12 cellular contexts compared by ENCODE assay signal in the genomic region with DNA sequence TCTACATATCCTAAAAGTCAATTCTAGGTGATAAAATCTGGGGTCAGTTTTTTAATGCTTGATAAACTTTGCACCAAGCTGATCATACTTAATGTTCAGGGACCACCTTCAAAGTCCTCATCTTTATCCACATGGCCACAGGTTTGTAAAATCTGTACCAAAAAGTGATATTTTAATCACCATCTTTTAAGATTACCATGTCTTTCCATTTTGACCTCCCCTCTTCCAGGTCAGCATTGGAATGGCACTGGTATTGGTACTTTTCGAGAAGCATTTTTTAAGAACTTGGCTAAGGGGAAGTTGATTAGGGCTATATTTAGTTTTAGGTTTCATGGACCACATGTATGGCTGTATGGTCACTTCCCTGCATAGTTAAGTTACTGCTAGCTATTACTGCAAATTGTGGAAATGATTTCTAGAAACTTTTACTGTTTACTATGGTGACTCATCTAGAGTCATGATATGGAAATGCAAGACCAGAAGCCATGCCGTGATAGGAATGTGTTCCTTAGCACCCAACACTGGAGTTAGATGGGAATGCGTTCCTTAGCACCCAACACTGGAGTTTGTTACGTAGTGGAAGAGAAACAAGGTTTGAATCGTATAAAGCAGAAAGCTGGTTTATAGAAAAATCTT. TPM values are rescaled to one million over a fixed set of nuclear protein-coding genes. Genes with fewer than 3 reads are reported as not detected.
DNase-seq lines count a peak whose midpoint lies in the region; ATAC-seq and TF ChIP-seq lines count a peak whose summit lies in the region.
"Had no signal": no experiment of that assay in that cellular context is flagged by ENCODE, and none has a peak within 500 bp of the region (broad histone marks: within the 10 kb centered on the region; RNA-seq: fewer than 3 reads in every experiment).

No MANE protein-coding gene starts in this region.

- no peaks in the 10 kb centered on the region for H3K36me3 ChIP-seq in GM23248 (ENCODE audit: low read depth)
- no peaks in the 10 kb centered on the region for H3K36me3 ChIP-seq in PC-9 (ENCODE audit: low read depth)
- no peaks in the 10 kb centered on the region for H3K36me3 ChIP-seq in endodermal cell (ENCODE audit: control insufficient read depth, insufficient read depth, low read length)
- no peaks in the 10 kb centered on the region for H3K36me3 ChIP-seq in gastrocnemius medialis

- no peaks in the 10 kb centered on the region; the same call in 1 of the 2 replicates for H3F3A ChIP-seq in GM23248 (ENCODE audit: insufficient read depth)
- peaks cover 1% of the 10 kb centered on the region; the same call in 1 of the 2 replicates for H3F3A ChIP-seq in PC-9 (ENCODE audit: insufficient read depth, low read depth)

- DNase-seq in GM23248 (peak; percentile 79), PC-9 (peak; percentile 34 to 92), endodermal cell (peak; percentile 58), gastrocnemius medialis (no peak), HEK293T (ENCODE audit: extremely low spot score) (no peak)
- DNase-seq: activated CD4-positive, alpha-beta T cell treated with anti-CD3 and anti-CD28 coated beads, Interleukin-2, amount 50 U/mL, for 1 hour; left ventricle myocardium superior; NCI-H2081 had no signal

- H3K27ac ChIP-seq in GM23248 = no peak overlapping the region
- 0 out of 2 replicates have a peak overlapping the region, but pooled peaks have one; percentile 9 for H3K27ac ChIP-seq in PC-9
- H3K27ac ChIP-seq in endodermal cell (ENCODE audit: low read depth, low read length) = no peak overlapping the region
- peak overlapping the region in 3 of 4 donors; percentile 55 to 66 (median 61) for H3K27ac ChIP-seq in gastrocnemius medialis

- H3K27ac Mint-ChIP-seq in endodermal cell = no peak overlapping the region
- H3K27ac Mint-ChIP-seq: activated naive CD4-positive, alpha-beta T cell treated with anti-CD3 and anti-CD28 coated beads, Interleukin-2, amount 50 U/mL, for 24 hours had no signal

- in situ Hi-C loops in GM23248 (cut with MboI) = loop anchor here (10.0 kb wide), 1 partner anchor 154 kb away; no protein-coding TSS in a partner anchor
- in situ Hi-C loops in gastrocnemius medialis (cut with MboI; ENCODE audit: low sequenced_read_pairs in 4 of 4) = loop anchor here in 3 of 4 donors (5.0 to 10.0 kb wide), 3 partner anchors 157 to 244 kb away; no protein-coding TSS in a partner anchor

- no peaks in the 10 kb centered on the region for H3K27me3 Mint-ChIP-seq in endodermal cell (ENCODE audit: insufficient read depth)

- H3K9me3 Mint-ChIP-seq in endodermal cell = no peaks in the 10 kb centered on the region
- H3K9me3 Mint-ChIP-seq: activated naive CD4-positive, alpha-beta T cell treated with anti-CD3 and anti-CD28 coated beads, Interleukin-2, amount 50 U/mL, for 24 hours had no signal

- POLR2A ChIA-PET in PC-9 (lab: Charles Lee; ENCODE audit: unreplicated experiment) (interaction anchor here (0.6 kb wide), 3 partner anchors 80 to 112 kb away, joined by 4 to 6 read pairs (median 4); no protein-coding TSS in a partner anchor), HEK293T (lab: Yijun Ruan, JAX) (no interaction called here)

- no peak overlapping the region for H3K9ac ChIP-seq in GM23248
- no peak overlapping the region for H3K9ac ChIP-seq in endodermal cell (ENCODE audit: extremely low read depth, low read length, poor library complexity, severe bottlenecking)

- H3K9me2 ChIP-seq in GM23248 (ENCODE audit: insufficient read depth) (no peaks in the 10 kb centered on the region), PC-9 (ENCODE audit: insufficient read depth) (no peaks in the 10 kb centered on the region)

- H2AFZ ChIP-seq in GM23248 (no peak overlapping the region), PC-9 (no peak overlapping the region)

- H3K4me3 ChIP-seq in GM23248 (no peak overlapping the region), PC-9 (no peak overlapping the region), endodermal cell (ENCODE audit: low read length) (no peak overlapping the region), gastrocnemius medialis (no peak overlapping the region)

- intact Hi-C loops in PC-9 (cut with micrococcal nuclease; ENCODE audit: unreplicated experiment) = no loop called here
- intact Hi-C loops in gastrocnemius medialis (cut with DNase I; ENCODE audit: low total_unique reads) = no loop called here

- peak overlapping the region; percentile 32 for H3K4me2 ChIP-seq in GM23248 (ENCODE audit: unreplicated experiment)
- H3K4me2 ChIP-seq in PC-9 = peak overlapping the region; percentile 30

- H3K4me3 Mint-ChIP-seq in endodermal cell = no peak overlapping the region
- H3K4me3 Mint-ChIP-seq: activated naive CD4-positive, alpha-beta T cell treated with anti-CD3 and anti-CD28 coated beads, Interleukin-2, amount 50 U/mL, for 24 hours had no signal

- no peaks in the 10 kb centered on the region for H3K36me3 Mint-ChIP-seq in endodermal cell (ENCODE audit: low read depth)
- H3K36me3 Mint-ChIP-seq: activated naive CD4-positive, alpha-beta T cell treated with anti-CD3 and anti-CD28 coated beads, Interleukin-2, amount 50 U/mL, for 24 hours had no signal

- no peak for TF ChIP-seq POLR2A in gastrocnemius medialis (IDR thresholded peaks at IDR 0.05)

- no peaks in the 10 kb centered on the region for H4K20me1 ChIP-seq in GM23248 (ENCODE audit: insufficient read depth)
- H4K20me1 ChIP-seq in PC-9 (ENCODE audit: insufficient read depth) = no peaks in the 10 kb centered on the region

- TF ChIP-seq CTCF in PC-9 (conservative IDR thresholded peaks at IDR 0.05) (no peak), endodermal cell (conservative IDR thresholded peaks at IDR 0.05) (no peak), gastrocnemius medialis (IDR thresholded peaks at IDR 0.05 in 4 of 5, conservative IDR thresholded peaks at IDR 0.05 in 1 of 5) (no peak)

- 51 to 56% methylated on average over 5 of the region's 5 CpGs for WGBS in GM23248 (ENCODE audit: low coverage in 1 of 2, low lambda C conversion rate in 2 of 2, missing lambda C conversion rate in 2 of 2), 2 experiments
- 82 to 89% methylated on average over 4 to 5 of the region's 5 CpGs for WGBS in endodermal cell (ENCODE audit: insufficient coverage in 1 of 2, insufficient read length in 1 of 2), 2 experiments

- no peaks in the 10 kb centered on the region for H3K9me3 ChIP-seq in GM23248 (ENCODE audit: low read depth)
- H3K9me3 ChIP-seq in PC-9 (ENCODE audit: insufficient read depth, low read depth) = no peaks in the 10 kb centered on the region
- H3K9me3 ChIP-seq in endodermal cell (ENCODE audit: control insufficient read depth, low read length) = no peaks in the 10 kb centered on the region
- no peaks in the 10 kb centered on the region for H3K9me3 ChIP-seq in gastrocnemius medialis

- peaks cover 7% of the 10 kb centered on the region for H3K4me1 Mint-ChIP-seq in endodermal cell
- H3K4me1 Mint-ChIP-seq: activated naive CD4-positive, alpha-beta T cell treated with anti-CD3 and anti-CD28 coated beads, Interleukin-2, amount 50 U/mL, for 24 hours had no signal

- no peaks in the 10 kb centered on the region for H3K79me2 ChIP-seq in GM23248 (ENCODE audit: insufficient read depth)
- H3K79me2 ChIP-seq in PC-9 (ENCODE audit: low read depth) = no peaks in the 10 kb centered on the region

- H3K4me1 ChIP-seq in GM23248 (ENCODE audit: insufficient read depth) (peaks cover 11% of the 10 kb centered on the region), PC-9 (replicated peaks; ENCODE audit: insufficient read depth) (peaks cover 34% of the 10 kb centered on the region), endodermal cell (ENCODE audit: control insufficient read depth, insufficient read depth, low read length) (no peaks in the 10 kb centered on the region), gastrocnemius medialis (peaks cover 0 to 23% of the 10 kb centered on the region in 2 donors)

- CTCF ChIA-PET in PC-9 (lab: Charles Lee) (interaction anchor here (0.6 to 1.0 kb wide), 3 partner anchors 12 to 237 kb away, joined by 3 to 4 read pairs (median 3); no protein-coding TSS in a partner anchor), HEK293T (lab: Yijun Ruan, JAX) (interaction anchor here (0.7 kb wide), 1 partner anchor 77 kb away, joined by 3 read pairs; no protein-coding TSS in a partner anchor)

- H3K27me3 ChIP-seq in GM23248 (replicated peaks; ENCODE audit: insufficient read depth) = peaks cover 12% of the 10 kb centered on the region; the same call in 1 of the 2 replicates
- no peaks in the 10 kb centered on the region for H3K27me3 ChIP-seq in PC-9 (ENCODE audit: insufficient read depth, low read depth)
- no peaks in the 10 kb centered on the region for H3K27me3 ChIP-seq in endodermal cell (ENCODE audit: control insufficient read depth, insufficient read depth, low read length, poor library complexity, severe bottlenecking)
- no peaks in the 10 kb centered on the region for H3K27me3 ChIP-seq in gastrocnemius medialis

- ATAC-seq in gastrocnemius medialis (no peak), HG03135 (IDR thresholded peaks at IDR 0.05; ENCODE audit: unreplicated experiment) (no peak), HG03457 (IDR thresholded peaks at IDR 0.05; ENCODE audit: unreplicated experiment) (no peak), GM21390 (IDR thresholded peaks at IDR 0.05; ENCODE audit: unreplicated experiment) (no peak)
- ATAC-seq: left ventricle myocardium superior had no signal

- BruUV-seq in PC-9 (replicated peaks; lab: Mats Ljungman, UMichigan) = no TSS peak

TF ChIP-seq in HEK293T, 16 proteins besides CTCF, POLR2A, EP300 and RAD21 (continues in another document):
- no peak for TF ChIP-seq BHLHE40 (IDR thresholded peaks at IDR 0.05; ENCODE audit: borderline replicate concordance)
- TF ChIP-seq FOXA1 (IDR thresholded peaks at IDR 0.05) = no peak
- TF ChIP-seq, protein P1, sequence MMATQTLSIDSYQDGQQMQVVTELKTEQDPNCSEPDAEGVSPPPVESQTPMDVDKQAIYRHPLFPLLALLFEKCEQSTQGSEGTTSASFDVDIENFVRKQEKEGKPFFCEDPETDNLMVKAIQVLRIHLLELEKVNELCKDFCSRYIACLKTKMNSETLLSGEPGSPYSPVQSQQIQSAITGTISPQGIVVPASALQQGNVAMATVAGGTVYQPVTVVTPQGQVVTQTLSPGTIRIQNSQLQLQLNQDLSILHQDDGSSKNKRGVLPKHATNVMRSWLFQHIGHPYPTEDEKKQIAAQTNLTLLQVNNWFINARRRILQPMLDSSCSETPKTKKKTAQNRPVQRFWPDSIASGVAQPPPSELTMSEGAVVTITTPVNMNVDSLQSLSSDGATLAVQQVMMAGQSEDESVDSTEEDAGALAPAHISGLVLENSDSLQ (IDR thresholded peaks at IDR 0.05) = no peak
- TF ChIP-seq SUZ12 (IDR thresholded peaks at IDR 0.05) = no peak
- no peak for TF ChIP-seq NFRKB (IDR thresholded peaks at IDR 0.05)
- TF ChIP-seq CTBP1 (IDR thresholded peaks at IDR 0.05; ENCODE audit: borderline replicate concordance) = no peak
- no peak for TF ChIP-seq SP1 (IDR thresholded peaks at IDR 0.05)
- TF ChIP-seq ARNT (IDR thresholded peaks at IDR 0.05) = no peak
- TF ChIP-seq TARDBP (IDR thresholded peaks at IDR 0.05) = no peak
- TF ChIP-seq HDGF (IDR thresholded peaks at IDR 0.05; ENCODE audit: borderline replicate concordance) = no peak

RNA-seq across cellular contexts. Expression of a gene that starts 50.8 kb away (rescaled TPM):
- 0.54 and 4.3 TPM in 2 replicates for total RNA-seq in GM23248 (2014; rRNA removed; shearing (Covaris generic))
- polyA plus RNA-seq in GM23248 (2016; fragmentation: Nextera tagmentation; extraction: Ambion mirVana) = 0.78 and 0.98 TPM in 2 replicates
- total RNA-seq in PC-9 (2021) (63.1 and 68.7 TPM in 2 replicates), endodermal cell (10 to 100 TPM; 39.3 to 49.3 TPM), gastrocnemius medialis (100 to 1,000 TPM in 3 of 4 donors, 10 to 100 TPM in 1; 84.7 to 203 (median 150) TPM)
- polyA plus RNA-seq in endodermal cell (2013, experiment 1 of 2) = 45.2 TPM
- 52.5 TPM for polyA plus RNA-seq in endodermal cell (2013, experiment 2 of 2)

Comparison
In these comparisons a context has a peak if more than half of its experiments do, and no peak if none do; other contexts are left out.
1. DNase-seq: peak in GM23248 (single experiment), PC-9 (2 of 2) and endodermal cell (single experiment); none in gastrocnemius medialis (0 of 2) and HEK293T (single experiment).
2. H3K27ac ChIP-seq: peak in PC-9 (single experiment) and gastrocnemius medialis (3 of 4); none in GM23248 (single experiment) and endodermal cell (single experiment).